12 cellular contexts compared by ENCODE assay signal in the genomic region with DNA sequence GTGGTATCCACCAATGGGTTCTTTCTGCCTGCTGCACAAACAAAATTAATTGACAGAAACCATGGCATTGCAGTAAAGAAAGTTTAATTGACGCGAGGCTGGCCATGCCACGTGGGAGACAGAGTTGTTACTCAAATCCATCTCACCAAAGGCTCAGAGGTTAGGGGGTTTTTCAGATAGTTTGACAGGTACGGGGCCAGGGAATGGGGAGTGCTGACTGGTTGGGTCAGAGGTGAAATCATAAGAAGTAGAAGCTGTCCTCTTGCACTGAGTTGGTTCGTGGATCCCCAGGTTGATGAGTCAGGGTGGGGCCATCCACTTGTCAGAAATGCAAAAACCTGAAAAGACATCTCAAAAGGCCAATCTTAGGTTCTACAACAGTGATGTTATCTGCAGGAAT. TPM values are rescaled to one million over a fixed set of nuclear protein-coding genes. Genes with fewer than 3 reads are reported as not detected.
DNase-seq lines count a peak whose midpoint lies in the region; ATAC-seq and TF ChIP-seq lines count a peak whose summit lies in the region.
"Had no signal": no experiment of that assay in that cellular context is flagged by ENCODE, and none has a peak within 500 bp of the region (broad histone marks: within the 10 kb centered on the region; RNA-seq: fewer than 3 reads in every experiment).

No MANE protein-coding gene starts in this region.

- 89 to 90% methylated on average over 5 of the region's 5 CpGs for WGBS in aorta, 2 donors

- CTCF ChIA-PET in activated naive CD4-positive, alpha-beta T cell treated with anti-CD3 and anti-CD28 coated beads for 36 hours (lab: Charles Lee) = interaction anchor here (2.7 kb wide), 1 partner anchor 50 kb away, joined by 11 read pairs; no protein-coding TSS in a partner anchor

- no peak for DNase-seq in left ventricle myocardium inferior
- no peak for DNase-seq in right atrium auricular region (ENCODE audit: low spot score)
- DNase-seq in activated naive CD4-positive, alpha-beta T cell treated with anti-CD3 and anti-CD28 coated beads for 36 hours = peak; percentile 80
- DNase-seq in natural killer cell treated with Interleukin-12 subunit alpha and Interleukin-12 subunit beta and Interleukin-15 and Interleukin-18, amount 100 ng/mL, for 72 hours (ENCODE audit: low spot score) = no peak
- DNase-seq in upper lobe of right lung = no peak
- no peak for DNase-seq in aorta
- no peak for DNase-seq in Ammon's horn (ENCODE audit: low spot score)
- no peak for DNase-seq in H4 (ENCODE audit: low spot score)
- DNase-seq: heart left ventricle, MG63, pancreas, SHP77 treated with DMSO at 0.1 percent for 48 hours had no signal

- ATAC-seq in natural killer cell treated with Interleukin-12 subunit alpha and Interleukin-12 subunit beta and Interleukin-15 and Interleukin-18, amount 100 ng/mL, for 72 hours = no peak
- ATAC-seq in upper lobe of right lung = no peak
- ATAC-seq in aorta (ENCODE audit: low FRiP score) = no peak

- peak overlapping the region; percentile 90 for H3K27ac Mint-ChIP-seq in activated naive CD4-positive, alpha-beta T cell treated with anti-CD3 and anti-CD28 coated beads for 36 hours
- H3K27ac Mint-ChIP-seq in natural killer cell treated with Interleukin-12 subunit alpha and Interleukin-12 subunit beta and Interleukin-15 and Interleukin-18, amount 100 ng/mL, for 72 hours = peak overlapping the region; percentile 77 to 91

- no peak for TF ChIP-seq CTCF in left ventricle myocardium inferior (IDR thresholded peaks at IDR 0.05; ENCODE audit: borderline replicate concordance)
- no peak for TF ChIP-seq CTCF in right atrium auricular region (IDR thresholded peaks at IDR 0.05)
- no peak for TF ChIP-seq CTCF in upper lobe of right lung (IDR thresholded peaks at IDR 0.05)

- no peaks in the 10 kb centered on the region for H3K36me3 ChIP-seq in left ventricle myocardium inferior
- H3K36me3 ChIP-seq in right atrium auricular region = no peaks in the 10 kb centered on the region
- H3K36me3 ChIP-seq in upper lobe of right lung = no peaks in the 10 kb centered on the region
- H3K36me3 ChIP-seq in aorta (ENCODE audit: control insufficient read depth in 1 of 2, insufficient read depth in 2 of 2, low read length in 1 of 2) = no peaks in the 10 kb centered on the region
- H3K36me3 ChIP-seq: pancreas had no signal

- H3K9me3 ChIP-seq in left ventricle myocardium inferior (replicated peaks) = no peaks in the 10 kb centered on the region
- H3K9me3 ChIP-seq in right atrium auricular region = no peaks in the 10 kb centered on the region
- H3K9me3 ChIP-seq in upper lobe of right lung = no peaks in the 10 kb centered on the region
- no peaks in the 10 kb centered on the region for H3K9me3 ChIP-seq in aorta (ENCODE audit: control insufficient read depth, low read length)
- H3K9me3 ChIP-seq: heart left ventricle, MG63, pancreas had no signal

- H3K27ac ChIP-seq in left ventricle myocardium inferior (replicated peaks) = peak overlapping the region; percentile 93
- H3K27ac ChIP-seq in right atrium auricular region = no peak overlapping the region
- peak overlapping the region; percentile 88 for H3K27ac ChIP-seq in upper lobe of right lung
- H3K27ac ChIP-seq in aorta (ENCODE audit: low read depth in 1 of 2, low read length in 2 of 2) = no peak overlapping the region

- H3K9me3 Mint-ChIP-seq in activated naive CD4-positive, alpha-beta T cell treated with anti-CD3 and anti-CD28 coated beads for 36 hours = no peaks in the 10 kb centered on the region
- no peaks in the 10 kb centered on the region for H3K9me3 Mint-ChIP-seq in natural killer cell treated with Interleukin-12 subunit alpha and Interleukin-12 subunit beta and Interleukin-15 and Interleukin-18, amount 100 ng/mL, for 72 hours

- H3K27me3 ChIP-seq in left ventricle myocardium inferior (ENCODE audit: low read depth) (no peaks in the 10 kb centered on the region), right atrium auricular region (no peaks in the 10 kb centered on the region), upper lobe of right lung (no peaks in the 10 kb centered on the region), aorta (ENCODE audit: control insufficient read depth in 1 of 2, insufficient read depth in 2 of 2, low read length in 1 of 2) (no peaks in the 10 kb centered on the region)
- H3K27me3 ChIP-seq: heart left ventricle, MG63, pancreas had no signal

- H3K4me1 ChIP-seq in left ventricle myocardium inferior = peaks cover 28% of the 10 kb centered on the region
- peaks cover 0 to 7% of the 10 kb centered on the region in 2 donors for H3K4me1 ChIP-seq in right atrium auricular region
- peaks cover 6% of the 10 kb centered on the region for H3K4me1 ChIP-seq in upper lobe of right lung
- no peaks in the 10 kb centered on the region for H3K4me1 ChIP-seq in aorta (ENCODE audit: control insufficient read depth in 1 of 2, insufficient read depth in 2 of 2, low read length in 2 of 2)

- H3K4me1 Mint-ChIP-seq in activated naive CD4-positive, alpha-beta T cell treated with anti-CD3 and anti-CD28 coated beads for 36 hours (ENCODE audit: low read depth) = peaks cover 27% of the 10 kb centered on the region
- H3K4me1 Mint-ChIP-seq in natural killer cell treated with Interleukin-12 subunit alpha and Interleukin-12 subunit beta and Interleukin-15 and Interleukin-18, amount 100 ng/mL, for 72 hours (ENCODE audit: low read depth in 2 of 2) = peaks cover 14 to 33% of the 10 kb centered on the region in 2 donors

- H3K4me3 ChIP-seq in left ventricle myocardium inferior = no peak overlapping the region
- no peak overlapping the region for H3K4me3 ChIP-seq in right atrium auricular region
- H3K4me3 ChIP-seq in upper lobe of right lung = no peak overlapping the region
- H3K4me3 ChIP-seq in aorta (ENCODE audit: low read length in 2 of 2) = no peak overlapping the region

- peak overlapping the region; percentile 96 for H3K4me3 Mint-ChIP-seq in activated naive CD4-positive, alpha-beta T cell treated with anti-CD3 and anti-CD28 coated beads for 36 hours
- H3K4me3 Mint-ChIP-seq in natural killer cell treated with Interleukin-12 subunit alpha and Interleukin-12 subunit beta and Interleukin-15 and Interleukin-18, amount 100 ng/mL, for 72 hours = peak overlapping the region; percentile 97

- peaks cover 2% of the 10 kb centered on the region for H3K36me3 Mint-ChIP-seq in activated naive CD4-positive, alpha-beta T cell treated with anti-CD3 and anti-CD28 coated beads for 36 hours (ENCODE audit: low read depth)
- no peaks in the 10 kb centered on the region for H3K36me3 Mint-ChIP-seq in natural killer cell treated with Interleukin-12 subunit alpha and Interleukin-12 subunit beta and Interleukin-15 and Interleukin-18, amount 100 ng/mL, for 72 hours

- intact Hi-C loops in left ventricle myocardium inferior (cut with micrococcal nuclease) = no loop called here
- intact Hi-C loops in activated naive CD4-positive, alpha-beta T cell treated with anti-CD3 and anti-CD28 coated beads for 36 hours (cut with micrococcal nuclease) = loop anchor here (1.0 to 2.0 kb wide), 6 partner anchors 49 to 205 kb away; partner anchors contain the start of genes B3GALNT2 and RBM34
- intact Hi-C loops in upper lobe of right lung (cut with DNase I) = no loop called here
- intact Hi-C loops in aorta (cut with DNase I) = loop anchor here (2.0 kb wide), 1 partner anchor 37 kb away; the partner anchor contains the start of genes ARID4B (in 2 of the 2) and GGPS1 (in 2 of the 2)

- no peaks in the 10 kb centered on the region for H3K27me3 Mint-ChIP-seq in activated naive CD4-positive, alpha-beta T cell treated with anti-CD3 and anti-CD28 coated beads for 36 hours (ENCODE audit: low read depth)
- no peaks in the 10 kb centered on the region for H3K27me3 Mint-ChIP-seq in natural killer cell treated with Interleukin-12 subunit alpha and Interleukin-12 subunit beta and Interleukin-15 and Interleukin-18, amount 100 ng/mL, for 72 hours

RNA-seq across cellular contexts. Expression of gene TBCE, which starts 0.9 kb away (rescaled TPM):
- total RNA-seq in left ventricle myocardium inferior (17.2 TPM), right atrium auricular region (10 to 100 TPM; 15.4 to 18.0 TPM), upper lobe of right lung (27.2 TPM), aorta (10 to 100 TPM; 22.2 to 23.2 TPM)
- 10 to 100 TPM; 18.8 to 22.1 TPM for total RNA-seq in activated naive CD4-positive, alpha-beta T cell treated with anti-CD3 and anti-CD28 coated beads for 36 hours
- 10 to 100 TPM; 34.0 to 40.9 TPM for total RNA-seq in natural killer cell treated with Interleukin-12 subunit alpha and Interleukin-12 subunit beta and Interleukin-15 and Interleukin-18, amount 100 ng/mL, for 72 hours
- 10 to 100 TPM; 16.7 to 48.6 TPM for polyA plus RNA-seq in aorta
- 32.9 and 41.2 TPM in 2 replicates for total RNA-seq in H4 (2014; rRNA removed; shearing (Covaris generic))

RNA-seq across cellular contexts. Expression of gene GGPS1, which starts 37.9 kb away (rescaled TPM):
- total RNA-seq in left ventricle myocardium inferior (30.2 TPM), right atrium auricular region (10 to 100 TPM; 13.4 to 18.9 TPM), upper lobe of right lung (33.1 TPM), aorta (10 to 100 TPM; 24.1 to 29.0 TPM)
- 10 to 100 TPM; 35.3 to 36.9 TPM for total RNA-seq in activated naive CD4-positive, alpha-beta T cell treated with anti-CD3 and anti-CD28 coated beads for 36 hours
- 10 to 100 TPM; 19.0 to 23.7 TPM for total RNA-seq in natural killer cell treated with Interleukin-12 subunit alpha and Interleukin-12 subunit beta and Interleukin-15 and Interleukin-18, amount 100 ng/mL, for 72 hours
- polyA plus RNA-seq in aorta = 10 to 100 TPM; 18.9 to 24.7 TPM
- total RNA-seq in H4 (2014; rRNA removed; shearing (Covaris generic)) = 28.3 and 46.0 TPM in 2 replicates

RNA-seq across cellular contexts. Expression of gene ARID4B, which starts 38.3 kb away (rescaled TPM):
- total RNA-seq in left ventricle myocardium inferior (15.7 TPM), right atrium auricular region (10 to 100 TPM; 15.9 to 16.1 TPM), upper lobe of right lung (38.7 TPM), aorta (10 to 100 TPM; 49.1 to 56.6 TPM)
- 10 to 100 TPM; 39.9 to 43.8 TPM for total RNA-seq in activated naive CD4-positive, alpha-beta T cell treated with anti-CD3 and anti-CD28 coated beads for 36 hours
- total RNA-seq in natural killer cell treated with Interleukin-12 subunit alpha and Interleukin-12 subunit beta and Interleukin-15 and Interleukin-18, amount 100 ng/mL, for 72 hours = 10 to 100 TPM; 74.2 to 79.2 TPM
- polyA plus RNA-seq in aorta = 10 to 100 TPM in 1 of 2 donors, 1 to 10 TPM in 1; 9.8 to 25.4 TPM
- total RNA-seq in H4 (2014; rRNA removed; shearing (Covaris generic)) = 9.5 and 10.0 TPM in 2 replicates

Comparison
In these comparisons a context has a peak if more than half of its experiments do, and no peak if none do; other contexts are left out.
1. H3K27ac ChIP-seq: peak in left ventricle myocardium inferior (single experiment) and upper lobe of right lung (single experiment); none in right atrium auricular region (0 of 2) and aorta (0 of 2).
2. intact Hi-C loops: an anchor here in activated naive CD4-positive, alpha-beta T cell treated with anti-CD3 and anti-CD28 coated beads for 36 hours (1.0 to 2.0 kb wide) and aorta (2.0 kb wide); none called in left ventricle myocardium inferior and upper lobe of right lung.